Comparison of ENCODE assay signal across 16 cellular contexts in the genomic region with DNA sequence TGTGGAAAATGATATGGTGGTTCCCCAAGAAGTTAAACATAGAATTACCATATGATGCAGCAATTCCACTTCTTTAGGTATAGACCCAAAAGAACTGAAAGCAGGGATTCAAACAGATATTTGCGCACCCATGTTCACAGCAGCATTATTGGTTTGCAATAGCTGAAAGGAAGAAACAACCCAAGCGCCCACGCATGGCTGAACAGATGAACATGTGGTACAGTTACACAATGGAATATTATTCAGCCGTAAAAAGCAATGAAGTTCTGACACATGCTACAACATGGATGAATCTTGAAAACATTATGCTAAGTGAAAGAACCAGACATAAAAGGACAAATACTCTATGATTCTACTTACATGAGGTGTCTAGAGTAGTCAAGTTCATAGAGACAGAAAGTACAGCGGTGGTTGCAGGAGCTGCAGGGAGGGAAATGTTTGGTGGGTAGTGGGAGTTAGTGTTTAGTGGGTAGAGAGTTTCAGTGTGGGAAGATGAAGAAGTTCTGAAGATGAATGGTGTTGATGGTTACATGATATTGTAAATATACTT.
"Had no signal": no experiment of that assay in that cellular context is flagged by ENCODE, and none has a peak within 500 bp of the region (broad histone marks: within the 10 kb centered on the region; RNA-seq: fewer than 3 reads in every experiment).

No MANE protein-coding gene starts in this region.

- H3K27ac ChIP-seq: esophagus muscularis mucosa, heart right ventricle, parathyroid adenoma, sigmoid colon, WERI-Rb-1 had no signal

- H3K9me3 ChIP-seq: esophagus muscularis mucosa, heart right ventricle, sigmoid colon, transverse colon had no signal

- H3K4me1 ChIP-seq: esophagus muscularis mucosa, parathyroid adenoma, sigmoid colon had no signal

- FAIRE-seq: endothelial cell of umbilical vein had no signal

- DNase-seq: activated CD4-positive, alpha-beta T cell treated with anti-CD3 and anti-CD28 coated beads for 1 hour; activated naive CD4-positive, alpha-beta T cell treated with anti-CD3 and anti-CD28 coated beads for 36 hours; amniotic stem cell; dermis blood vessel endothelial cell; effector memory CD4-positive, alpha-beta T cell; heart right ventricle; kidney glomerular epithelial cell; left ventricle myocardium superior; stimulated activated naive B cell treated with anti-CD40 and anti-IgM and Interleukin-4, amounts not matched to agents 10 μg/mL and 1 μg/mL and 100 μg/mL, for 72 hours; T-helper 2 cell; transverse colon; WERI-Rb-1 had no signal

- H3K27me3 Mint-ChIP-seq: stimulated activated naive B cell treated with anti-CD40 and anti-IgM and Interleukin-4, amounts not matched to agents 10 μg/mL and 1 μg/mL and 100 μg/mL, for 72 hours had no signal

- H3K4me3 Mint-ChIP-seq: activated naive CD4-positive, alpha-beta T cell treated with anti-CD3 and anti-CD28 coated beads for 36 hours; stimulated activated naive B cell treated with anti-CD40 and anti-IgM and Interleukin-4, amounts not matched to agents 10 μg/mL and 1 μg/mL and 100 μg/mL, for 72 hours had no signal

- H3K4me3 ChIP-seq: esophagus muscularis mucosa, heart right ventricle, sigmoid colon, transverse colon had no signal

- H3K27me3 ChIP-seq: esophagus muscularis mucosa, heart right ventricle, sigmoid colon, transverse colon had no signal

- ATAC-seq: heart right ventricle, left ventricle myocardium superior had no signal

- H3K9me3 Mint-ChIP-seq: activated naive CD4-positive, alpha-beta T cell treated with anti-CD3 and anti-CD28 coated beads for 36 hours had no signal

- H3K27ac Mint-ChIP-seq: activated naive CD4-positive, alpha-beta T cell treated with anti-CD3 and anti-CD28 coated beads for 36 hours; stimulated activated naive B cell treated with anti-CD40 and anti-IgM and Interleukin-4, amounts not matched to agents 10 μg/mL and 1 μg/mL and 100 μg/mL, for 72 hours had no signal

- H3K36me3 ChIP-seq: transverse colon had no signal
